Comparison of ENCODE assay signal across 1 cellular context in genomic region chr9:70411930-70412677, GRCh38.
TF ChIP-seq lines count a peak whose summit lies in the region.

No MANE protein-coding gene starts in this region.

TF ChIP-seq in K562, 482 proteins besides CTCF, POLR2A, EP300 and RAD21 (continued from another document and continues in another):
- TF ChIP-seq ZNF518B (CRISPR knock-in tag; IDR thresholded peaks at IDR 0.05) (no peak), PRDM10 (IDR thresholded peaks at IDR 0.05; ENCODE audit: partially characterized antibody) (peak; percentile 63), ZNF316 (IDR thresholded peaks at IDR 0.05) (no peak), ZNF398 (CRISPR knock-in tag; IDR thresholded peaks at IDR 0.05) (no peak), MAZ (CRISPR knock-in tag; conservative IDR thresholded peaks at IDR 0.05 in 1 of 2, IDR thresholded peaks at IDR 0.05 in 1 of 2) (no peak), TGIF2 (CRISPR knock-in tag; IDR thresholded peaks at IDR 0.05) (no peak), MGA (IDR thresholded peaks at IDR 0.05) (0 out of 2 replicates have a peak, but pooled peaks have one; percentile 11), MEF2A (IDR thresholded peaks at IDR 0.05; ENCODE audit: control insufficient read depth, low read depth, low read length) (no peak), SAP30 (IDR thresholded peaks at IDR 0.05; ENCODE audit: borderline replicate concordance, insufficient read depth, low read depth, low read length, poor library complexity, severe bottlenecking) (peak; percentile 27), CC2D1A (IDR thresholded peaks at IDR 0.05) (no peak), GATA2 (CRISPR knock-in tag; IDR thresholded peaks at IDR 0.05) (no peak), SMARCC2 (IDR thresholded peaks at IDR 0.05; ENCODE audit: low read depth) (no peak), ZBTB43 (CRISPR knock-in tag; IDR thresholded peaks at IDR 0.05) (no peak), KHSRP (IDR thresholded peaks at IDR 0.05) (no peak), E2F1 (CRISPR knock-in tag; IDR thresholded peaks at IDR 0.05) (0 out of 2 replicates have a peak, but pooled peaks have one; percentile 22), DEAF1 (CRISPR knock-in tag; IDR thresholded peaks at IDR 0.05) (no peak), KAT7 (CRISPR knock-in tag; IDR thresholded peaks at IDR 0.05; ENCODE audit: borderline replicate concordance) (no peak; the same call in 1 of the 2 replicates), MEIS2 (IDR thresholded peaks at IDR 0.05; ENCODE audit: partially characterized antibody) (no peak), NKRF (IDR thresholded peaks at IDR 0.05; ENCODE audit: borderline replicate concordance) (no peak; the same call in 1 of the 2 replicates), NELFE (IDR thresholded peaks at IDR 0.05; ENCODE audit: insufficient read depth, insufficient read length) (no peak), KAT2B (IDR thresholded peaks at IDR 0.05; ENCODE audit: low read depth, low read length) (no peak), ZNF584 (CRISPR knock-in tag; IDR thresholded peaks at IDR 0.05; ENCODE audit: low read depth) (no peak), TCFL5 (CRISPR knock-in tag; conservative IDR thresholded peaks at IDR 0.05) (no peak), TSC22D4 (tag; IDR thresholded peaks at IDR 0.05) (no peak), NFE2L1 (tag; IDR thresholded peaks at IDR 0.05; ENCODE audit: borderline replicate concordance, low read depth) (no peak)
